In genomic region chr7:25765110-25765509, GRCh38 we compare ENCODE assay signal across 23 cellular contexts.
"Had no signal": no experiment of that assay in that cellular context is flagged by ENCODE, and none has a peak within 500 bp of the region (broad histone marks: within the 10 kb centered on the region; RNA-seq: fewer than 3 reads in every experiment).

No MANE protein-coding gene starts in this region.

- H3K36me3 Mint-ChIP-seq: activated naive CD8-positive, alpha-beta T cell treated with anti-CD3 and anti-CD28 coated beads, Interleukin-2, amount 10 ng/mL, durations not matched to agents 7 days and 5 days; T-cell had no signal

- H3K27me3 ChIP-seq: adrenal gland had no signal

- H3K4me1 ChIP-seq: adrenal gland had no signal

- H3K36me3 ChIP-seq: adrenal gland had no signal

- H3K27ac ChIP-seq: adrenal gland had no signal

- ATAC-seq: PC-3, T-cell had no signal

- H3K9me3 ChIP-seq: adrenal gland had no signal

- H3K4me1 Mint-ChIP-seq: activated B cell treated with CpG ODN at 0.5 μM for 24 hours; activated CD4-positive, alpha-beta memory T cell treated with anti-CD3 and anti-CD28 coated beads, Interleukin-2, amount 10 ng/mL, durations not matched to agents 7 days and 5 days; activated naive CD8-positive, alpha-beta T cell treated with anti-CD3 and anti-CD28 coated beads, Interleukin-2, amount 10 ng/mL, durations not matched to agents 7 days and 5 days; T-cell had no signal

- H3K4me3 Mint-ChIP-seq: activated B cell treated with CpG ODN at 0.5 μM for 24 hours; activated CD4-positive, alpha-beta memory T cell treated with anti-CD3 and anti-CD28 coated beads, Interleukin-2, amount 10 ng/mL, durations not matched to agents 7 days and 5 days; activated naive CD8-positive, alpha-beta T cell treated with anti-CD3 and anti-CD28 coated beads, Interleukin-2, amount 10 ng/mL, durations not matched to agents 7 days and 5 days; T-cell had no signal

- DNase-seq: activated B cell treated with CpG ODN at 0.5 μM for 24 hours; activated CD4-positive, alpha-beta memory T cell treated with anti-CD3 and anti-CD28 coated beads, Interleukin-2, amount 10 ng/mL, durations not matched to agents 7 days and 5 days; activated CD4-positive, alpha-beta T cell treated with anti-CD3 and anti-CD28 coated beads for 1 hour; activated CD4-positive, alpha-beta T cell treated with anti-CD3 and anti-CD28 coated beads, Interleukin-2, amount 50 U/mL, for 1 hour; activated CD8-positive, alpha-beta memory T cell treated with anti-CD3 and anti-CD28 coated beads, Interleukin-2, amount 50 U/mL, for 48 hours; activated naive CD4-positive, alpha-beta T cell treated with anti-CD3 and anti-CD28 coated beads, Interleukin-2, amount 50 U/mL, for 16 hours; activated naive CD8-positive, alpha-beta T cell treated with anti-CD3 and anti-CD28 coated beads, Interleukin-2, amount 10 ng/mL, durations not matched to agents 7 days and 5 days; activated T-cell treated with anti-CD3 and anti-CD28 coated beads, Interleukin-2, amount 50 U/mL, for 1 hour; adrenal gland; anterior cingulate cortex; caudate nucleus; MM.1S; NCI-H1105 treated with DMSO at 0.1 percent for 48 hours; NCI-H1436 treated with DMSO at 0.1 percent for 48 hours; NCI-H187; NCI-H2081; NCI-H510A treated with DMSO at 0.1 percent for 48 hours; NCI-H69; PC-3; SIG-M5; T-cell; T-helper 2 cell; T1000 had no signal

- H3K9me3 Mint-ChIP-seq: activated B cell treated with CpG ODN at 0.5 μM for 24 hours; activated CD4-positive, alpha-beta memory T cell treated with anti-CD3 and anti-CD28 coated beads, Interleukin-2, amount 10 ng/mL, durations not matched to agents 7 days and 5 days; activated naive CD8-positive, alpha-beta T cell treated with anti-CD3 and anti-CD28 coated beads, Interleukin-2, amount 10 ng/mL, durations not matched to agents 7 days and 5 days; T-cell had no signal

- H3K27ac Mint-ChIP-seq: activated B cell treated with CpG ODN at 0.5 μM for 24 hours; activated CD4-positive, alpha-beta memory T cell treated with anti-CD3 and anti-CD28 coated beads, Interleukin-2, amount 10 ng/mL, durations not matched to agents 7 days and 5 days; activated naive CD8-positive, alpha-beta T cell treated with anti-CD3 and anti-CD28 coated beads, Interleukin-2, amount 10 ng/mL, durations not matched to agents 7 days and 5 days; T-cell had no signal

- H3K4me3 ChIP-seq: adrenal gland had no signal
